In the genomic region with DNA sequence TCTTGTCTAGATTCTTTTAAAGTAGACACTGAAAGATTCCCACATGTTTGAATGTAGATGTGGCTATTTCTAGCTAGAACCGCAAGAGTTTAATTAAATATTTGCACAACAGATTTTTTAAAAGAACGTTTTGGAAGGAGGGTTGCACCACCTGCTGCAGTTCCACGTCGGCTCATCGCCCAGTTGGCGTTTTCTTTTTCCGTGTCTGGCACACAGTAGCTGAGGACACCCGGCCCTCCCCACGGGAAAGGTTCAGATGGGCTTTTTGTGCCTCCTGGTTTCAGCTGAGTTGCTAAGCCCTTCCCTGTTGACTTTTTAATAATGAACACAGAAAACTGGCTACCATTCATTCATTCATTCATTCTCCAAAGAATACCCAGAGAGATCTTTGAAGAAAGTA, we compare ENCODE assay signal across 21 cellular contexts. TPM values are rescaled to one million over a fixed set of nuclear protein-coding genes. Genes with fewer than 3 reads are reported as not detected.
DNase-seq lines count a peak whose midpoint lies in the region; TF ChIP-seq lines count a peak whose summit lies in the region.
"Had no signal": no experiment of that assay in that cellular context is flagged by ENCODE, and none has a peak within 500 bp of the region (broad histone marks: within the 10 kb centered on the region; RNA-seq: fewer than 3 reads in every experiment).

No MANE protein-coding gene starts in this region.

- no peak overlapping the region for H2BK12ac ChIP-seq in mesenchymal stem cell (ENCODE audit: low read length in 2 of 2)

- TF ChIP-seq CTCF in dorsolateral prefrontal cortex (IDR thresholded peaks at IDR 0.05 in 54 of 56, conservative IDR thresholded peaks at IDR 0.05 in 2 of 56; ENCODE audit: low read depth in 1 of 56, partially characterized antibody in 56 of 56) (no peak), prostate gland (IDR thresholded peaks at IDR 0.05) (no peak)

- H4K91ac ChIP-seq in mesenchymal stem cell (ENCODE audit: low read length) = no peak overlapping the region

- H3K9ac ChIP-seq in mesenchymal stem cell (ENCODE audit: low read length) = no peak overlapping the region

- no peak overlapping the region for H4K8ac ChIP-seq in mesenchymal stem cell (ENCODE audit: low read length)

- H2AK5ac ChIP-seq in mesenchymal stem cell (ENCODE audit: low read length, severe bottlenecking) = no peak overlapping the region

- H3K36me3 ChIP-seq in prostate gland (no peaks in the 10 kb centered on the region), mesenchymal stem cell (ENCODE audit: control insufficient read depth in 1 of 2, insufficient read depth in 2 of 2, low read depth in 1 of 2, low read length in 2 of 2) (no peaks in the 10 kb centered on the region)
- H3K36me3 ChIP-seq: thoracic aorta had no signal

- no peak overlapping the region for H3K4ac ChIP-seq in mesenchymal stem cell (ENCODE audit: low read depth in 1 of 2, low read length in 2 of 2)

- H3K79me1 ChIP-seq in mesenchymal stem cell (replicated peaks; ENCODE audit: low read length, poor library complexity, severe bottlenecking) = no peaks in the 10 kb centered on the region

- H3K4me3 ChIP-seq in dorsolateral prefrontal cortex (peak overlapping the region in 1 of 59 donors; percentile 14), prostate gland (no peak overlapping the region), mesenchymal stem cell (ENCODE audit: insufficient read depth in 1 of 2, low read depth in 1 of 2, low read length in 2 of 2) (no peak overlapping the region)
- H3K4me3 ChIP-seq: hepatocyte, thoracic aorta had no signal

- H3K23ac ChIP-seq in mesenchymal stem cell (ENCODE audit: low read length in 2 of 2) = no peak overlapping the region

- in situ Hi-C loops in G401 (cut with HindIII; ENCODE audit: low sequenced_read_pairs) = no loop called here

- no peak overlapping the region for H3K18ac ChIP-seq in mesenchymal stem cell (ENCODE audit: low read depth in 1 of 2, low read length in 2 of 2)

- intact Hi-C loops in dorsolateral prefrontal cortex (cut with DNase I) (no loop called here), prostate gland (cut with DNase I) (no loop called here)

- H3K4me2 ChIP-seq in mesenchymal stem cell (ENCODE audit: low read length, poor library complexity, severe bottlenecking) = no peak overlapping the region
- H3K4me2 ChIP-seq: hepatocyte had no signal

- H3K27ac ChIP-seq in dorsolateral prefrontal cortex (no peak overlapping the region), prostate gland (no peak overlapping the region), mesenchymal stem cell (ENCODE audit: low read length, poor library complexity, severe bottlenecking) (no peak overlapping the region)
- H3K27ac ChIP-seq: epithelial cell of prostate, hepatocyte, thoracic aorta had no signal

- no peak overlapping the region for H2BK15ac ChIP-seq in mesenchymal stem cell (ENCODE audit: low read depth, poor library complexity, severe bottlenecking)

- no peak overlapping the region for H2BK5ac ChIP-seq in mesenchymal stem cell (ENCODE audit: low read depth, low read length, poor library complexity, severe bottlenecking)

- H3K4me1 ChIP-seq in prostate gland (replicated peaks) (no peaks in the 10 kb centered on the region), mesenchymal stem cell (ENCODE audit: control insufficient read depth, insufficient read depth, low read depth, low read length) (no peaks in the 10 kb centered on the region)

- H2BK120ac ChIP-seq in mesenchymal stem cell (ENCODE audit: low read depth, low read length) = no peak overlapping the region

- H3K14ac ChIP-seq in mesenchymal stem cell (ENCODE audit: low read length in 2 of 2) = no peak overlapping the region

- peaks cover 0 to 22% (median 0%) of the 10 kb centered on the region in 45 donors for H3K27me3 ChIP-seq in dorsolateral prefrontal cortex
- H3K27me3 ChIP-seq in prostate gland (replicated peaks; ENCODE audit: insufficient read depth) = no peaks in the 10 kb centered on the region
- no peaks in the 10 kb centered on the region for H3K27me3 ChIP-seq in mesenchymal stem cell (ENCODE audit: control insufficient read depth in 1 of 2, insufficient read depth in 1 of 2, low read length in 2 of 2)
- H3K27me3 ChIP-seq: hepatocyte had no signal

- DNase-seq in G401 (ENCODE audit: low spot score) = peak; percentile 96
- peak; percentile 67 for DNase-seq in NCI-H2029 (lab: John Stamatoyannopoulos, UW)
- DNase-seq in dorsolateral prefrontal cortex = peak in 6 of 10 donors; percentile 11 to 87 (median 50)
- DNase-seq in prostate gland (ENCODE audit: low spot score) = peak; percentile 6
- DNase-seq in effector CD8-positive, alpha-beta T cell (lab: John Stamatoyannopoulos, UW) = no peak
- no peak for DNase-seq in mesenchymal stem cell
- no peak for DNase-seq in NAMALWA (ENCODE audit: low spot score)
- DNase-seq: activated CD4-positive, CD25-positive, alpha-beta regulatory T cell treated with anti-CD3 and anti-CD28 coated beads, Interleukin-2, amount 50 U/mL, for 72 hours; activated CD8-positive, alpha-beta T cell treated with anti-CD3 and anti-CD28 coated beads, Interleukin-2, amount 10 ng/mL, durations not matched to agents 7 days and 5 days; activated naive CD4-positive, alpha-beta T cell treated with Interleukin-2 at 50 U/mL for 16 hours; amniotic stem cell; CD8-positive, alpha-beta T cell; DND-41; immature natural killer cell; Karpas-422; Right ventricle myocardium superior; stimulated activated CD4-positive, alpha-beta T cell treated with anti-CD3 and anti-CD28 coated beads, Interleukin-2, amount 100 ng/mL, for 48 hours; stimulated activated naive B cell treated with anti-CD40 and anti-IgM and Interleukin-4, amounts not matched to agents 10 μg/mL and 1 μg/mL and 100 μg/mL, for 72 hours had no signal

- TF ChIP-seq POLR2A in prostate gland (IDR thresholded peaks at IDR 0.05) = no peak

- 59% methylated on average over 9 of the region's 9 CpGs for WGBS in prostate gland
- WGBS in mesenchymal stem cell = 82% methylated on average over 9 of the region's 9 CpGs

- no peak overlapping the region for H2AFZ ChIP-seq in mesenchymal stem cell (ENCODE audit: low read depth, low read length)
- H2AFZ ChIP-seq: hepatocyte had no signal

- H3K9me3 ChIP-seq in prostate gland = no peaks in the 10 kb centered on the region
- H3K9me3 ChIP-seq in mesenchymal stem cell (ENCODE audit: control insufficient read depth, low read length) = no peaks in the 10 kb centered on the region
- H3K9me3 ChIP-seq: thoracic aorta had no signal

RNA-seq across cellular contexts. Expression of gene DOK5, which starts 41.7 kb away (rescaled TPM):
- 0.68 TPM in 1 of 2 replicates, not detected in the other for total RNA-seq in G401 (2014; rRNA removed; shearing (Covaris generic))
- total RNA-seq in dorsolateral prefrontal cortex = 10 to 100 TPM in 118 of 120 experiments, 1 to 10 TPM in 2; 7.7 to 33.3 (median 15.9) TPM
- 1 to 10 TPM in 1 of 2 donors, under 1 TPM in 1; 0.14 to 1.2 TPM for total RNA-seq in prostate gland
- polyA plus RNA-seq in mesenchymal stem cell (2013, experiment 1 of 2) = not detected
- not detected for polyA plus RNA-seq in mesenchymal stem cell (2013, experiment 2 of 2)
- total RNA-seq: activated CD8-positive, alpha-beta T cell treated with anti-CD3 and anti-CD28 coated beads, Interleukin-2, amount 10 ng/mL, durations not matched to agents 7 days and 5 days; CD8-positive, alpha-beta T cell had no signal
- polyA plus RNA-seq: immature natural killer cell had no signal

Comparison
In these comparisons a context has a peak if more than half of its experiments do, and no peak if none do; other contexts are left out.
1. DNase-seq: peak in G401 (single experiment), NCI-H2029 (single experiment), dorsolateral prefrontal cortex (6 of 10) and prostate gland (single experiment); none in effector CD8-positive, alpha-beta T cell (single experiment), mesenchymal stem cell (single experiment) and NAMALWA (single experiment).